Comparison of ENCODE assay signal across 26 cellular contexts in genomic region chr2:166060191-166060590, GRCh38.
"Had no signal": no experiment of that assay in that cellular context is flagged by ENCODE, and none has a peak within 500 bp of the region (broad histone marks: within the 10 kb centered on the region; RNA-seq: fewer than 3 reads in every experiment).

No MANE protein-coding gene starts in this region.

- H3K4me3 Mint-ChIP-seq: activated B cell treated with CpG ODN at 0.5 μM for 24 hours; activated CD4-positive, alpha-beta memory T cell treated with anti-CD3 and anti-CD28 coated beads for 36 hours; activated CD8-positive, alpha-beta memory T cell treated with anti-CD3 and anti-CD28 coated beads, Interleukin-2, amount 10 ng/mL, durations not matched to agents 7 days and 5 days; activated naive CD8-positive, alpha-beta T cell treated with anti-CD3 and anti-CD28 coated beads for 36 hours; activated T-helper 17 cell treated with anti-CD3 and anti-CD28 coated beads, Interleukin-2, amount 50 U/mL, for 72 hours; dendritic cell treated with granulocyte-macrophage colony-stimulating factor and Interleukin-4, amounts not matched to agents 40 ng/mL and 50 ng/mL, for 4 days; nephron; stimulated activated naive CD8-positive, alpha-beta T cell treated with anti-CD3 and anti-CD28 coated beads, Interleukin-15, Interleukin-2, amounts not matched to agents 100 ng/mL and 50 ng/mL, for 24 hours; T-cell had no signal

- ATAC-seq: activated CD8-positive, alpha-beta memory T cell treated with anti-CD3 and anti-CD28 coated beads, Interleukin-2, amount 10 ng/mL, durations not matched to agents 7 days and 5 days; activated T-helper 17 cell treated with anti-CD3 and anti-CD28 coated beads, Interleukin-2, amount 50 U/mL, for 72 hours; gastrocnemius medialis; left lung; T-cell had no signal

- H3K4me1 ChIP-seq: esophagus muscularis mucosa, gastrocnemius medialis, suprapubic skin, vagina had no signal

- DNase-seq: activated B cell treated with CpG ODN at 0.5 μM for 24 hours; activated CD4-positive, alpha-beta memory T cell treated with anti-CD3 and anti-CD28 coated beads for 36 hours; activated CD4-positive, alpha-beta T cell treated with anti-CD3 and anti-CD28 coated beads for 4 hours; activated CD8-positive, alpha-beta memory T cell treated with anti-CD3 and anti-CD28 coated beads, Interleukin-2, amount 10 ng/mL, durations not matched to agents 7 days and 5 days; activated naive CD4-positive, alpha-beta T cell; activated naive CD8-positive, alpha-beta T cell treated with anti-CD3 and anti-CD28 coated beads for 36 hours; activated T-cell treated with anti-CD3 and anti-CD28 coated beads, Interleukin-2, amount 50 U/mL, for 1 hour; anterior cingulate cortex; effector CD8-positive, alpha-beta T cell; gastrocnemius medialis; head of caudate nucleus; kidney; midbrain; nucleus accumbens; stimulated activated CD4-positive, alpha-beta T cell treated with anti-CD3 and anti-CD28 coated beads, Interleukin-2, amount 100 ng/mL, for 48 hours; T-cell; trophoblast cell had no signal

- H3K4me1 Mint-ChIP-seq: activated B cell treated with CpG ODN at 0.5 μM for 24 hours; activated CD8-positive, alpha-beta memory T cell treated with anti-CD3 and anti-CD28 coated beads, Interleukin-2, amount 10 ng/mL, durations not matched to agents 7 days and 5 days; activated naive CD8-positive, alpha-beta T cell treated with anti-CD3 and anti-CD28 coated beads for 36 hours; activated T-helper 17 cell treated with anti-CD3 and anti-CD28 coated beads, Interleukin-2, amount 50 U/mL, for 72 hours; nephron; T-cell had no signal

- H3K27ac ChIP-seq: esophagus muscularis mucosa, gastrocnemius medialis, left lung, skin epidermis, suprapubic skin, vagina had no signal

- H3K27me3 ChIP-seq: esophagus muscularis mucosa, gastrocnemius medialis, left lung, suprapubic skin, vagina had no signal

- H3K27ac Mint-ChIP-seq: activated B cell treated with CpG ODN at 0.5 μM for 24 hours; activated CD4-positive, alpha-beta memory T cell treated with anti-CD3 and anti-CD28 coated beads for 36 hours; activated CD8-positive, alpha-beta memory T cell treated with anti-CD3 and anti-CD28 coated beads, Interleukin-2, amount 10 ng/mL, durations not matched to agents 7 days and 5 days; activated naive CD8-positive, alpha-beta T cell treated with anti-CD3 and anti-CD28 coated beads for 36 hours; activated T-helper 17 cell treated with anti-CD3 and anti-CD28 coated beads, Interleukin-2, amount 50 U/mL, for 72 hours; dendritic cell treated with granulocyte-macrophage colony-stimulating factor and Interleukin-4, amounts not matched to agents 40 ng/mL and 50 ng/mL, for 4 days; nephron; stimulated activated naive CD8-positive, alpha-beta T cell treated with anti-CD3 and anti-CD28 coated beads, Interleukin-15, Interleukin-2, amounts not matched to agents 100 ng/mL and 50 ng/mL, for 24 hours; T-cell had no signal

- H3K27me3 Mint-ChIP-seq: activated B cell treated with CpG ODN at 0.5 μM for 24 hours; activated CD4-positive, alpha-beta memory T cell treated with anti-CD3 and anti-CD28 coated beads for 36 hours; dendritic cell treated with granulocyte-macrophage colony-stimulating factor and Interleukin-4, amounts not matched to agents 40 ng/mL and 50 ng/mL, for 4 days; stimulated activated naive CD8-positive, alpha-beta T cell treated with anti-CD3 and anti-CD28 coated beads, Interleukin-15, Interleukin-2, amounts not matched to agents 100 ng/mL and 50 ng/mL, for 24 hours had no signal

- H3K4me3 ChIP-seq: esophagus muscularis mucosa, gastrocnemius medialis, left lung, skin epidermis, suprapubic skin, vagina had no signal

- H3K36me3 Mint-ChIP-seq: activated CD4-positive, alpha-beta memory T cell treated with anti-CD3 and anti-CD28 coated beads for 36 hours; activated CD8-positive, alpha-beta memory T cell treated with anti-CD3 and anti-CD28 coated beads, Interleukin-2, amount 10 ng/mL, durations not matched to agents 7 days and 5 days; activated naive CD8-positive, alpha-beta T cell treated with anti-CD3 and anti-CD28 coated beads for 36 hours; T-cell had no signal

- H3K36me3 ChIP-seq: esophagus muscularis mucosa, gastrocnemius medialis, left lung, suprapubic skin, vagina had no signal

- H3K9me3 ChIP-seq: esophagus muscularis mucosa, gastrocnemius medialis, left lung, suprapubic skin, vagina had no signal

- H3K9me3 Mint-ChIP-seq: activated B cell treated with CpG ODN at 0.5 μM for 24 hours; activated CD4-positive, alpha-beta memory T cell treated with anti-CD3 and anti-CD28 coated beads for 36 hours; activated naive CD8-positive, alpha-beta T cell treated with anti-CD3 and anti-CD28 coated beads for 36 hours; activated T-helper 17 cell treated with anti-CD3 and anti-CD28 coated beads, Interleukin-2, amount 50 U/mL, for 72 hours; dendritic cell treated with granulocyte-macrophage colony-stimulating factor and Interleukin-4, amounts not matched to agents 40 ng/mL and 50 ng/mL, for 4 days; nephron; stimulated activated naive CD8-positive, alpha-beta T cell treated with anti-CD3 and anti-CD28 coated beads, Interleukin-15, Interleukin-2, amounts not matched to agents 100 ng/mL and 50 ng/mL, for 24 hours; T-cell had no signal
